ENCODE assay signal across 1 cellular context in the genomic region with DNA sequence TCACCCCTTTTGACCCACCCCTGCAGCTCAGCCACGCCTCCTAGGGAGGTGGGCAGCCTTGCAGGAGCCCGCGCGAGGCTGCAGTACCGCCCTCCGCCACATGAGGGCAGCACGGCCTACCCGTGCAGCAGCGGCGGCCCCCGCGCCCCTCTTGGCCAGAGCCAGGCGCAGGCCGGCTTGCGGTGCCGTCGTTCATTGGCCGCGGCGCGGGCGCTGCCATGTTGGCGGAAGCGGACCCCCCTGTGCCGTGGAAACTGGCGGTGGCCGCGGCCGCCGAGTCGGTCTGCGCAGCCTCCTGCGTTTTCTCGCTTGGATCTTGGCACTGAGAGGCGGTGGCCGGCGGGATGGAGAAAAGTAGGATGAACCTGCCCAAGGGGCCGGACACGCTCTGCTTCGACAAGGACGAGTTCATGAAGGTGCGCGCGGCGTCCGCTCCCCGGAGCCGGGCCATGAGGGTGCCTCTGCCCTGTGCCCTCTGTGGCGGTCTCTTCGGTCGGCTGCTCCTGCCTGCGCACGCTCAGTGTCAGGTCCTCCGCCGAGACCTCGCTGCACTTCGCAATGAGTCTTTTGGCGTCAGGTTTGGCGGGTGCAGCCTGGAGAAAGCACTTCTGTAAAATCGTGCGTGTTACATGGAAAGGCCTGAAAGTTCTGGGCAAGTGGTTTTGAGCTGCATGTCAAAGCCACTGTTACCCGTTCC.
TF ChIP-seq lines count a peak whose summit lies in the region.

A gene with protein sequence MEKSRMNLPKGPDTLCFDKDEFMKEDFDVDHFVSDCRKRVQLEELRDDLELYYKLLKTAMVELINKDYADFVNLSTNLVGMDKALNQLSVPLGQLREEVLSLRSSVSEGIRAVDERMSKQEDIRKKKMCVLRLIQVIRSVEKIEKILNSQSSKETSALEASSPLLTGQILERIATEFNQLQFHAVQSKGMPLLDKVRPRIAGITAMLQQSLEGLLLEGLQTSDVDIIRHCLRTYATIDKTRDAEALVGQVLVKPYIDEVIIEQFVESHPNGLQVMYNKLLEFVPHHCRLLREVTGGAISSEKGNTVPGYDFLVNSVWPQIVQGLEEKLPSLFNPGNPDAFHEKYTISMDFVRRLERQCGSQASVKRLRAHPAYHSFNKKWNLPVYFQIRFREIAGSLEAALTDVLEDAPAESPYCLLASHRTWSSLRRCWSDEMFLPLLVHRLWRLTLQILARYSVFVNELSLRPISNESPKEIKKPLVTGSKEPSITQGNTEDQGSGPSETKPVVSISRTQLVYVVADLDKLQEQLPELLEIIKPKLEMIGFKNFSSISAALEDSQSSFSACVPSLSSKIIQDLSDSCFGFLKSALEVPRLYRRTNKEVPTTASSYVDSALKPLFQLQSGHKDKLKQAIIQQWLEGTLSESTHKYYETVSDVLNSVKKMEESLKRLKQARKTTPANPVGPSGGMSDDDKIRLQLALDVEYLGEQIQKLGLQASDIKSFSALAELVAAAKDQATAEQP (plus strand): TSS at position 219 of the 697 bp plus-strand sequence. CDS start 126 bp downstream, at position 345.

TF ChIP-seq in K562, 482 proteins besides CTCF, POLR2A, EP300 and RAD21 (continued from another document and continues in another):
- TF ChIP-seq, protein P1, sequence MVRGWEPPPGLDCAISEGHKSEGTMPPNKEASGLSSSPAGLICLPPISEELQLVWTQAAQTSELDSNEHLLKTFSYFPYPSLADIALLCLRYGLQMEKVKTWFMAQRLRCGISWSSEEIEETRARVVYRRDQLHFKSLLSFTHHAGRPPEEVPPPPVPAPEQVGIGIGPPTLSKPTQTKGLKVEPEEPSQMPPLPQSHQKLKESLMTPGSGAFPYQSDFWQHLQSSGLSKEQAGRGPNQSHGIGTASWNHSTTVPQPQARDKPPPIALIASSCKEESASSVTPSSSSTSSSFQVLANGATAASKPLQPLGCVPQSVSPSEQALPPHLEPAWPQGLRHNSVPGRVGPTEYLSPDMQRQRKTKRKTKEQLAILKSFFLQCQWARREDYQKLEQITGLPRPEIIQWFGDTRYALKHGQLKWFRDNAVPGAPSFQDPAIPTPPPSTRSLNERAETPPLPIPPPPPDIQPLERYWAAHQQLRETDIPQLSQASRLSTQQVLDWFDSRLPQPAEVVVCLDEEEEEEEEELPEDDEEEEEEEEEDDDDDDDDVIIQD (CRISPR knock-in tag; IDR thresholded peaks at IDR 0.05): no peak
- TF ChIP-seq PPARD (CRISPR knock-in tag; IDR thresholded peaks at IDR 0.05): no peak
- no peak for TF ChIP-seq ZNF780A (CRISPR knock-in tag; IDR thresholded peaks at IDR 0.05)
- TF ChIP-seq ARID4B (CRISPR knock-in tag; IDR thresholded peaks at IDR 0.05): peak; percentile 90; the same call in 1 of the 2 replicates
- TF ChIP-seq HEY1 (CRISPR knock-in tag; IDR thresholded peaks at IDR 0.05; ENCODE audit: borderline replicate concordance): no peak
- peak; percentile 7; the same call in 1 of the 2 replicates for TF ChIP-seq ERF (CRISPR knock-in tag; IDR thresholded peaks at IDR 0.05)
- TF ChIP-seq ATF1 (CRISPR knock-in tag; IDR thresholded peaks at IDR 0.05): no peak
- peak; percentile 91 for TF ChIP-seq ATF1 (tag; IDR thresholded peaks at IDR 0.05)
- no peak for TF ChIP-seq ZNF57 (CRISPR knock-in tag; IDR thresholded peaks at IDR 0.05)
- peak; percentile 96 for TF ChIP-seq CREB3L1 (IDR thresholded peaks at IDR 0.05; ENCODE audit: borderline replicate concordance, low read depth)
- no peak for TF ChIP-seq SPI1 (IDR thresholded peaks at IDR 0.05; ENCODE audit: borderline replicate concordance, low read depth, low read length)
- TF ChIP-seq FOXK1 (CRISPR knock-in tag; IDR thresholded peaks at IDR 0.05; ENCODE audit: borderline replicate concordance): 0 out of 2 replicates have a peak, but pooled peaks have one; percentile 78
- peak; percentile 51 to 90; a peak in 2 of 4 replicates for TF ChIP-seq NONO (IDR thresholded peaks at IDR 0.05; ENCODE audit: low read depth in 2 of 2, low read length in 1 of 2)
- peak; percentile 51; the same call in 1 of the 2 replicates for TF ChIP-seq PML (IDR thresholded peaks at IDR 0.05; ENCODE audit: low read length)
- peak; percentile 95 for TF ChIP-seq SIN3B (IDR thresholded peaks at IDR 0.05; ENCODE audit: low read depth)
- peak; percentile 90 for TF ChIP-seq ZBTB7A (IDR thresholded peaks at IDR 0.05; ENCODE audit: borderline replicate concordance, control insufficient read depth, low read depth, low read length)
- TF ChIP-seq ZNF384 (IDR thresholded peaks at IDR 0.05; ENCODE audit: low read depth, low read length): peak; percentile 8; the same call in 1 of the 2 replicates
- TF ChIP-seq, protein P2, sequence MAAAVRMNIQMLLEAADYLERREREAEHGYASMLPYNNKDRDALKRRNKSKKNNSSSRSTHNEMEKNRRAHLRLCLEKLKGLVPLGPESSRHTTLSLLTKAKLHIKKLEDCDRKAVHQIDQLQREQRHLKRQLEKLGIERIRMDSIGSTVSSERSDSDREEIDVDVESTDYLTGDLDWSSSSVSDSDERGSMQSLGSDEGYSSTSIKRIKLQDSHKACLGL (CRISPR knock-in tag; IDR thresholded peaks at IDR 0.05; ENCODE audit: borderline replicate concordance, poor library complexity, severe bottlenecking): peak; percentile 11
- TF ChIP-seq SNIP1 (IDR thresholded peaks at IDR 0.05; ENCODE audit: low read depth): no peak
- peak; percentile 35; the same call in 1 of the 2 replicates for TF ChIP-seq CHD2 (IDR thresholded peaks at IDR 0.05; ENCODE audit: low read depth, low read length)
- TF ChIP-seq, protein P3, sequence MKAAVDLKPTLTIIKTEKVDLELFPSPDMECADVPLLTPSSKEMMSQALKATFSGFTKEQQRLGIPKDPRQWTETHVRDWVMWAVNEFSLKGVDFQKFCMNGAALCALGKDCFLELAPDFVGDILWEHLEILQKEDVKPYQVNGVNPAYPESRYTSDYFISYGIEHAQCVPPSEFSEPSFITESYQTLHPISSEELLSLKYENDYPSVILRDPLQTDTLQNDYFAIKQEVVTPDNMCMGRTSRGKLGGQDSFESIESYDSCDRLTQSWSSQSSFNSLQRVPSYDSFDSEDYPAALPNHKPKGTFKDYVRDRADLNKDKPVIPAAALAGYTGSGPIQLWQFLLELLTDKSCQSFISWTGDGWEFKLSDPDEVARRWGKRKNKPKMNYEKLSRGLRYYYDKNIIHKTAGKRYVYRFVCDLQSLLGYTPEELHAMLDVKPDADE (conservative IDR thresholded peaks at IDR 0.05; ENCODE audit: control insufficient read depth, low read depth, low read length): peak; percentile 72; the same call in 1 of the 2 replicates
- TF ChIP-seq MED1 (CRISPR knock-in tag; IDR thresholded peaks at IDR 0.05; ENCODE audit: borderline replicate concordance): no peak
- TF ChIP-seq, protein P4, sequence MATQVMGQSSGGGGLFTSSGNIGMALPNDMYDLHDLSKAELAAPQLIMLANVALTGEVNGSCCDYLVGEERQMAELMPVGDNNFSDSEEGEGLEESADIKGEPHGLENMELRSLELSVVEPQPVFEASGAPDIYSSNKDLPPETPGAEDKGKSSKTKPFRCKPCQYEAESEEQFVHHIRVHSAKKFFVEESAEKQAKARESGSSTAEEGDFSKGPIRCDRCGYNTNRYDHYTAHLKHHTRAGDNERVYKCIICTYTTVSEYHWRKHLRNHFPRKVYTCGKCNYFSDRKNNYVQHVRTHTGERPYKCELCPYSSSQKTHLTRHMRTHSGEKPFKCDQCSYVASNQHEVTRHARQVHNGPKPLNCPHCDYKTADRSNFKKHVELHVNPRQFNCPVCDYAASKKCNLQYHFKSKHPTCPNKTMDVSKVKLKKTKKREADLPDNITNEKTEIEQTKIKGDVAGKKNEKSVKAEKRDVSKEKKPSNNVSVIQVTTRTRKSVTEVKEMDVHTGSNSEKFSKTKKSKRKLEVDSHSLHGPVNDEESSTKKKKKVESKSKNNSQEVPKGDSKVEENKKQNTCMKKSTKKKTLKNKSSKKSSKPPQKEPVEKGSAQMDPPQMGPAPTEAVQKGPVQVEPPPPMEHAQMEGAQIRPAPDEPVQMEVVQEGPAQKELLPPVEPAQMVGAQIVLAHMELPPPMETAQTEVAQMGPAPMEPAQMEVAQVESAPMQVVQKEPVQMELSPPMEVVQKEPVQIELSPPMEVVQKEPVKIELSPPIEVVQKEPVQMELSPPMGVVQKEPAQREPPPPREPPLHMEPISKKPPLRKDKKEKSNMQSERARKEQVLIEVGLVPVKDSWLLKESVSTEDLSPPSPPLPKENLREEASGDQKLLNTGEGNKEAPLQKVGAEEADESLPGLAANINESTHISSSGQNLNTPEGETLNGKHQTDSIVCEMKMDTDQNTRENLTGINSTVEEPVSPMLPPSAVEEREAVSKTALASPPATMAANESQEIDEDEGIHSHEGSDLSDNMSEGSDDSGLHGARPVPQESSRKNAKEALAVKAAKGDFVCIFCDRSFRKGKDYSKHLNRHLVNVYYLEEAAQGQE (CRISPR knock-in tag; IDR thresholded peaks at IDR 0.05; ENCODE audit: low read depth): peak; percentile 86
- no peak for TF ChIP-seq NCOA1 (IDR thresholded peaks at IDR 0.05; ENCODE audit: low read depth)
- TF ChIP-seq USF1 (CRISPR knock-in tag; IDR thresholded peaks at IDR 0.05): 0 out of 2 replicates have a peak, but pooled peaks have one; percentile 9
- TF ChIP-seq GTF2B (IDR thresholded peaks at IDR 0.05; ENCODE audit: extremely low read depth, insufficient read length): no peak
- no peak for TF ChIP-seq ARHGAP35 (IDR thresholded peaks at IDR 0.05; ENCODE audit: partially characterized antibody)
- 0 out of 2 replicates have a peak, but pooled peaks have one; percentile 17 for TF ChIP-seq TEAD4 (IDR thresholded peaks at IDR 0.05; ENCODE audit: low read length)
- no peak for TF ChIP-seq TEAD4 (CRISPR knock-in tag; IDR thresholded peaks at IDR 0.05; ENCODE audit: borderline replicate concordance)
- peak; percentile 91; the same call in 1 of the 2 replicates for TF ChIP-seq ESRRA (IDR thresholded peaks at IDR 0.05; ENCODE audit: borderline replicate concordance, low read depth)
- TF ChIP-seq, protein P5, sequence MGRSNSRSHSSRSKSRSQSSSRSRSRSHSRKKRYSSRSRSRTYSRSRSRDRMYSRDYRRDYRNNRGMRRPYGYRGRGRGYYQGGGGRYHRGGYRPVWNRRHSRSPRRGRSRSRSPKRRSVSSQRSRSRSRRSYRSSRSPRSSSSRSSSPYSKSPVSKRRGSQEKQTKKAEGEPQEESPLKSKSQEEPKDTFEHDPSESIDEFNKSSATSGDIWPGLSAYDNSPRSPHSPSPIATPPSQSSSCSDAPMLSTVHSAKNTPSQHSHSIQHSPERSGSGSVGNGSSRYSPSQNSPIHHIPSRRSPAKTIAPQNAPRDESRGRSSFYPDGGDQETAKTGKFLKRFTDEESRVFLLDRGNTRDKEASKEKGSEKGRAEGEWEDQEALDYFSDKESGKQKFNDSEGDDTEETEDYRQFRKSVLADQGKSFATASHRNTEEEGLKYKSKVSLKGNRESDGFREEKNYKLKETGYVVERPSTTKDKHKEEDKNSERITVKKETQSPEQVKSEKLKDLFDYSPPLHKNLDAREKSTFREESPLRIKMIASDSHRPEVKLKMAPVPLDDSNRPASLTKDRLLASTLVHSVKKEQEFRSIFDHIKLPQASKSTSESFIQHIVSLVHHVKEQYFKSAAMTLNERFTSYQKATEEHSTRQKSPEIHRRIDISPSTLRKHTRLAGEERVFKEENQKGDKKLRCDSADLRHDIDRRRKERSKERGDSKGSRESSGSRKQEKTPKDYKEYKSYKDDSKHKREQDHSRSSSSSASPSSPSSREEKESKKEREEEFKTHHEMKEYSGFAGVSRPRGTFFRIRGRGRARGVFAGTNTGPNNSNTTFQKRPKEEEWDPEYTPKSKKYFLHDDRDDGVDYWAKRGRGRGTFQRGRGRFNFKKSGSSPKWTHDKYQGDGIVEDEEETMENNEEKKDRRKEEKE (IDR thresholded peaks at IDR 0.05; ENCODE audit: borderline replicate concordance in 1 of 2, control insufficient read depth in 1 of 2, low read depth in 2 of 2, low read length in 1 of 2): no peak
- TF ChIP-seq ZNF12 (CRISPR knock-in tag; IDR thresholded peaks at IDR 0.05): peak; percentile 68
